In genomic region chr3:126351771-126352475, GRCh38 we compare ENCODE assay signal across 1 cellular context.
TF ChIP-seq lines count a peak whose summit lies in the region.

No MANE protein-coding gene starts in this region.

TF ChIP-seq in HepG2, 621 proteins besides CTCF, POLR2A, EP300 and RAD21:
- no peak for TF ChIP-seq FOXK1 (CRISPR knock-in tag; IDR thresholded peaks at IDR 0.05; ENCODE audit: borderline replicate concordance, low read depth)
- peak; percentile 85 for TF ChIP-seq ZBTB33 (CRISPR knock-in tag; IDR thresholded peaks at IDR 0.05)
- TF ChIP-seq, protein P1, sequence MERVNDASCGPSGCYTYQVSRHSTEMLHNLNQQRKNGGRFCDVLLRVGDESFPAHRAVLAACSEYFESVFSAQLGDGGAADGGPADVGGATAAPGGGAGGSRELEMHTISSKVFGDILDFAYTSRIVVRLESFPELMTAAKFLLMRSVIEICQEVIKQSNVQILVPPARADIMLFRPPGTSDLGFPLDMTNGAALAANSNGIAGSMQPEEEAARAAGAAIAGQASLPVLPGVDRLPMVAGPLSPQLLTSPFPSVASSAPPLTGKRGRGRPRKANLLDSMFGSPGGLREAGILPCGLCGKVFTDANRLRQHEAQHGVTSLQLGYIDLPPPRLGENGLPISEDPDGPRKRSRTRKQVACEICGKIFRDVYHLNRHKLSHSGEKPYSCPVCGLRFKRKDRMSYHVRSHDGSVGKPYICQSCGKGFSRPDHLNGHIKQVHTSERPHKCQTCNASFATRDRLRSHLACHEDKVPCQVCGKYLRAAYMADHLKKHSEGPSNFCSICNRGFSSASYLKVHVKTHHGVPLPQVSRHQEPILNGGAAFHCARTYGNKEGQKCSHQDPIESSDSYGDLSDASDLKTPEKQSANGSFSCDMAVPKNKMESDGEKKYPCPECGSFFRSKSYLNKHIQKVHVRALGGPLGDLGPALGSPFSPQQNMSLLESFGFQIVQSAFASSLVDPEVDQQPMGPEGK (CRISPR knock-in tag; IDR thresholded peaks at IDR 0.05) = peak; percentile 40; the same call in 1 of the 2 replicates
- TF ChIP-seq HNF1A (IDR thresholded peaks at IDR 0.05; ENCODE audit: low read depth) = no peak
- TF ChIP-seq HNF1A (CRISPR knock-in tag; IDR thresholded peaks at IDR 0.05; ENCODE audit: borderline replicate concordance) = 0 out of 2 replicates have a peak, but pooled peaks have one; percentile 19
- TF ChIP-seq AGO2 (optimal IDR thresholded peaks at IDR 0.05; ENCODE audit: low read depth, low read length) = peak; percentile 30
